8 cellular contexts compared by ENCODE assay signal in the genomic region with DNA sequence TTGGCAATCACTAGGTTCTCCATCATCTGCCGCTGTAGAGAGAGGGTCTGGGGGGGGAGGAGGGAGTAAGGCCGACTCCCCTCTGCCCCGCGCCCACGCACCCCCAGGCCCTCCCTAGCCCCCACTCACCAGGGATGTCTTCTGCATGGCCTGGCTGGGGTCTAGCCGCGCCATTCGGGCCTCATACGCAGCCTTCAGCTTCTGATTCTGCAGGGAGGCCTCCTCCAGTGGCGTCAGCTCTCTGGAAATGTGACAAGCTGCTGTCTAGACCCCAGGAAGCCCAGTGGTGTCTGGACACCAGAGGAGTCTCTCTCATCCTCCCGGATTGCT. TPM values are rescaled to one million over a fixed set of nuclear protein-coding genes. Genes with fewer than 3 reads are reported as not detected.
A peak's percentile ranks its signal among the peaks of the same experiment; 100 is the strongest.
DNase-seq lines count a peak whose midpoint lies in the region; TF ChIP-seq lines count a peak whose summit lies in the region.

No MANE protein-coding gene starts in this region.

- H2BK5ac ChIP-seq in mesenchymal stem cell (ENCODE audit: low read depth, low read length, poor library complexity, severe bottlenecking): no peak overlapping the region

- H2BK120ac ChIP-seq in mesenchymal stem cell (ENCODE audit: low read depth, low read length): no peak overlapping the region

- H3K9ac ChIP-seq in HUES48 (ENCODE audit: low read depth, low read length): peak overlapping the region; percentile 73
- H3K9ac ChIP-seq in mesenchymal stem cell (ENCODE audit: low read length): peak overlapping the region; percentile 38

- H2AK5ac ChIP-seq in mesenchymal stem cell (ENCODE audit: low read length, severe bottlenecking): no peak overlapping the region

- TF ChIP-seq CTCF in C4-2B (conservative IDR thresholded peaks at IDR 0.05): no peak

- H3K36me3 ChIP-seq in HUES48 (ENCODE audit: control insufficient read depth, insufficient read depth, low read length): peaks cover 18% of the 10 kb centered on the region; the same call in 1 of the 2 replicates
- H3K36me3 ChIP-seq in mesenchymal stem cell (ENCODE audit: control insufficient read depth in 1 of 2, insufficient read depth in 2 of 2, low read depth in 1 of 2, low read length in 2 of 2): peaks cover 26 to 54% of the 10 kb centered on the region in 2 experiments

- H3K14ac ChIP-seq in mesenchymal stem cell (ENCODE audit: low read length in 2 of 2): peak overlapping the region in 1 of 2 experiments; percentile 60

- H3K4me1 ChIP-seq in HUES48 (ENCODE audit: control insufficient read depth, insufficient read depth, low read length): peaks cover 8% of the 10 kb centered on the region; the same call in 1 of the 2 replicates
- peaks cover 22% of the 10 kb centered on the region for H3K4me1 ChIP-seq in mesenchymal stem cell (ENCODE audit: control insufficient read depth, insufficient read depth, low read depth, low read length)

- H3K18ac ChIP-seq in mesenchymal stem cell (ENCODE audit: low read depth in 1 of 2, low read length in 2 of 2): no peak overlapping the region

- H3K23ac ChIP-seq in mesenchymal stem cell (ENCODE audit: low read length in 2 of 2): no peak overlapping the region

- DNase-seq in astrocyte of the hippocampus (ENCODE audit: low read depth, low spot score) (peak; percentile 31), mesenchymal stem cell (peak; percentile 59), activated gamma-delta T cell (lab: John Stamatoyannopoulos, UW) (no peak), NOMO-1 treated with DMSO at 0.1 percent for 48 hours (lab: John Stamatoyannopoulos, UW; ENCODE audit: unreplicated experiment) (no peak), NCI-H2196 (lab: John Stamatoyannopoulos, UW; ENCODE audit: unreplicated experiment) (no peak), germinal center (ENCODE audit: low spot score) (no peak)

- H2AFZ ChIP-seq in mesenchymal stem cell (ENCODE audit: low read depth, low read length): no peak overlapping the region

- H3K4me2 ChIP-seq in mesenchymal stem cell (ENCODE audit: low read length, poor library complexity, severe bottlenecking): peak overlapping the region; percentile 84

- WGBS in mesenchymal stem cell: 26% methylated on average over 7 of the region's 11 CpGs

- no peak overlapping the region for H2BK15ac ChIP-seq in mesenchymal stem cell (ENCODE audit: low read depth, poor library complexity, severe bottlenecking)

- peaks cover 12% of the 10 kb centered on the region for H3K79me1 ChIP-seq in mesenchymal stem cell (replicated peaks; ENCODE audit: low read length, poor library complexity, severe bottlenecking)

- H3K27me3 ChIP-seq in HUES48 (ENCODE audit: control insufficient read depth, insufficient read depth, low read length) (peaks cover 12% of the 10 kb centered on the region), mesenchymal stem cell (ENCODE audit: control insufficient read depth in 1 of 2, insufficient read depth in 1 of 2, low read length in 2 of 2) (no peaks in the 10 kb centered on the region)

- H3K4me3 ChIP-seq in HUES48 (ENCODE audit: low read depth, low read length) (peak overlapping the region; percentile 90), mesenchymal stem cell (ENCODE audit: insufficient read depth in 1 of 2, low read depth in 1 of 2, low read length in 2 of 2) (peak overlapping the region; percentile 61 to 66)

- H3K27ac ChIP-seq in C4-2B: peak overlapping the region; percentile 80
- no peak overlapping the region for H3K27ac ChIP-seq in HUES48 (ENCODE audit: low read depth, low read length)
- H3K27ac ChIP-seq in mesenchymal stem cell (ENCODE audit: low read length, poor library complexity, severe bottlenecking): no peak overlapping the region

- H4K91ac ChIP-seq in mesenchymal stem cell (ENCODE audit: low read length): no peak overlapping the region

- peak overlapping the region; percentile 39 for H4K8ac ChIP-seq in mesenchymal stem cell (ENCODE audit: low read length)

- no peak overlapping the region for H3K4ac ChIP-seq in mesenchymal stem cell (ENCODE audit: low read depth in 1 of 2, low read length in 2 of 2)

- H2BK12ac ChIP-seq in mesenchymal stem cell (ENCODE audit: low read length in 2 of 2): no peak overlapping the region

- H3K9me3 ChIP-seq in HUES48 (ENCODE audit: control insufficient read depth, insufficient read depth, low read length) (no peaks in the 10 kb centered on the region), mesenchymal stem cell (ENCODE audit: control insufficient read depth, low read length) (no peaks in the 10 kb centered on the region)

RNA-seq across cellular contexts. Expression of gene VPS9D1, which starts 8.3 kb away (rescaled TPM):
- 17.6 TPM for polyA plus RNA-seq in mesenchymal stem cell (2013, experiment 1 of 2)
- 17.7 TPM for polyA plus RNA-seq in mesenchymal stem cell (2013, experiment 2 of 2)

RNA-seq across cellular contexts. Expression of gene ZNF276, which starts 8.9 kb away (rescaled TPM):
- polyA plus RNA-seq in mesenchymal stem cell (2013, experiment 1 of 2): 9.2 TPM
- 7.2 TPM for polyA plus RNA-seq in mesenchymal stem cell (2013, experiment 2 of 2)

RNA-seq across cellular contexts. Expression of gene SPATA2L, which starts 10.9 kb away (rescaled TPM):
- 6.6 TPM for polyA plus RNA-seq in mesenchymal stem cell (2013, experiment 1 of 2)
- polyA plus RNA-seq in mesenchymal stem cell (2013, experiment 2 of 2): 6.9 TPM

RNA-seq across cellular contexts. Expression of gene CDK10, which starts 26.0 kb away (rescaled TPM):
- 21.1 TPM for polyA plus RNA-seq in mesenchymal stem cell (2013, experiment 1 of 2)
- polyA plus RNA-seq in mesenchymal stem cell (2013, experiment 2 of 2): 23.0 TPM

RNA-seq across cellular contexts. Expression of gene SPATA33, which starts 54.8 kb away (rescaled TPM):
- polyA plus RNA-seq in mesenchymal stem cell (2013, experiment 1 of 2): 9.7 TPM
- 8.6 TPM for polyA plus RNA-seq in mesenchymal stem cell (2013, experiment 2 of 2)

Comparison
In these comparisons a context has a peak if more than half of its experiments do, and no peak if none do; other contexts are left out.
1. DNase-seq: peak in astrocyte of the hippocampus (single experiment) and mesenchymal stem cell (single experiment); none in activated gamma-delta T cell (single experiment), NOMO-1 treated with DMSO at 0.1 percent for 48 hours (single experiment), NCI-H2196 (single experiment) and germinal center (single experiment).